In genomic region chr20:43658723-43659419, GRCh38 we compare ENCODE assay signal across 11 cellular contexts. TPM values are rescaled to one million over a fixed set of nuclear protein-coding genes. Genes with fewer than 3 reads are reported as not detected.
DNase-seq lines count a peak whose midpoint lies in the region; ATAC-seq and TF ChIP-seq lines count a peak whose summit lies in the region.
"Had no signal": no experiment of that assay in that cellular context is flagged by ENCODE, and none has a peak within 500 bp of the region (broad histone marks: within the 10 kb centered on the region; RNA-seq: fewer than 3 reads in every experiment).

No MANE protein-coding gene starts in this region.

- H3F3A ChIP-seq in OCI-LY1 (ENCODE audit: insufficient read depth, low read length) = no peaks in the 10 kb centered on the region

- H3K36me3 ChIP-seq in OCI-LY1 (ENCODE audit: insufficient read depth, low read length) = peaks cover 3% of the 10 kb centered on the region; the same call in 1 of the 2 replicates

- no peaks in the 10 kb centered on the region for H3K9me2 ChIP-seq in OCI-LY1 (ENCODE audit: low read depth, low read length)

- H3K9me3 Mint-ChIP-seq in stimulated activated naive CD8-positive, alpha-beta T cell treated with anti-CD3 and anti-CD28 coated beads, Interleukin-15, Interleukin-2, amounts not matched to agents 100 ng/mL and 50 ng/mL, for 24 hours = no peaks in the 10 kb centered on the region
- H3K9me3 Mint-ChIP-seq in central memory CD8-positive, alpha-beta T cell = no peaks in the 10 kb centered on the region
- H3K9me3 Mint-ChIP-seq in type B pancreatic cell = no peaks in the 10 kb centered on the region

- peak overlapping the region; percentile 61 for H3K27ac ChIP-seq in OCI-LY1 (ENCODE audit: low read depth, low read length, poor library complexity, severe bottlenecking)
- H3K27ac ChIP-seq: SK-N-MC had no signal

- DNase-seq in stimulated activated naive CD8-positive, alpha-beta T cell treated with anti-CD3 and anti-CD28 coated beads, Interleukin-15, Interleukin-2, amounts not matched to agents 100 U/mL and 50 U/mL, for 24 hours = no peak
- no peak for DNase-seq in central memory CD8-positive, alpha-beta T cell (ENCODE audit: low spot score in 2 of 2)
- DNase-seq in type B pancreatic cell (ENCODE audit: extremely low spot score, unreplicated experiment) (no peak), left lobe of liver (ENCODE audit: low spot score) (no peak), germinal center (ENCODE audit: low spot score) (no peak), dermis blood vessel endothelial cell (no peak)
- DNase-seq: left cardiac atrium, NCI-H2029 treated with DMSO at 0.1 percent for 48 hours had no signal

- H3K27ac Mint-ChIP-seq in stimulated activated naive CD8-positive, alpha-beta T cell treated with anti-CD3 and anti-CD28 coated beads, Interleukin-15, Interleukin-2, amounts not matched to agents 100 ng/mL and 50 ng/mL, for 24 hours = peak overlapping the region; percentile 98
- peak overlapping the region; percentile 92 for H3K27ac Mint-ChIP-seq in central memory CD8-positive, alpha-beta T cell (ENCODE audit: low read depth)
- no peak overlapping the region for H3K27ac Mint-ChIP-seq in type B pancreatic cell

- no peaks in the 10 kb centered on the region for H3K27me3 ChIP-seq in OCI-LY1 (ENCODE audit: insufficient read depth, low read length)

- ATAC-seq in stimulated activated naive CD8-positive, alpha-beta T cell treated with anti-CD3 and anti-CD28 coated beads, Interleukin-15, Interleukin-2, amounts not matched to agents 100 U/mL and 50 U/mL, for 24 hours = no peak
- no peak for ATAC-seq in central memory CD8-positive, alpha-beta T cell (replicated peaks; ENCODE audit: extremely low read depth, poor library complexity, severe bottlenecking)
- no peak for ATAC-seq in left lobe of liver

- no peaks in the 10 kb centered on the region for H3K79me2 ChIP-seq in OCI-LY1 (ENCODE audit: insufficient read depth, low read length)

- no peaks in the 10 kb centered on the region for H3K36me3 Mint-ChIP-seq in stimulated activated naive CD8-positive, alpha-beta T cell treated with anti-CD3 and anti-CD28 coated beads, Interleukin-15, Interleukin-2, amounts not matched to agents 100 ng/mL and 50 ng/mL, for 24 hours (ENCODE audit: low read depth)
- H3K36me3 Mint-ChIP-seq in central memory CD8-positive, alpha-beta T cell (ENCODE audit: insufficient read depth) = peaks cover 7% of the 10 kb centered on the region
- no peaks in the 10 kb centered on the region for H3K36me3 Mint-ChIP-seq in type B pancreatic cell

- H3K4me3 ChIP-seq in OCI-LY1 (ENCODE audit: low read depth, low read length, poor library complexity, severe bottlenecking) = peak overlapping the region; percentile 79

- H2AFZ ChIP-seq in OCI-LY1 (ENCODE audit: low read length) = no peak overlapping the region

- H3K4me1 ChIP-seq in OCI-LY1 (ENCODE audit: insufficient read depth, low read length, severe bottlenecking) = peaks cover 16% of the 10 kb centered on the region

- peak overlapping the region; percentile 92 for H3K4me3 Mint-ChIP-seq in stimulated activated naive CD8-positive, alpha-beta T cell treated with anti-CD3 and anti-CD28 coated beads, Interleukin-15, Interleukin-2, amounts not matched to agents 100 ng/mL and 50 ng/mL, for 24 hours
- H3K4me3 Mint-ChIP-seq in central memory CD8-positive, alpha-beta T cell = peak overlapping the region; percentile 90
- H3K4me3 Mint-ChIP-seq in type B pancreatic cell = no peak overlapping the region

- H3K9me3 ChIP-seq in OCI-LY1 (ENCODE audit: low read length) = no peaks in the 10 kb centered on the region

- TF ChIP-seq CTCF in OCI-LY1 (IDR thresholded peaks at IDR 0.05; ENCODE audit: low read length) (peak; percentile 47), type B pancreatic cell (conservative IDR thresholded peaks at IDR 0.05) (peak; percentile 46)

- H4K20me1 ChIP-seq in OCI-LY1 (ENCODE audit: insufficient read depth, low read length) = no peaks in the 10 kb centered on the region

- H3K27me3 Mint-ChIP-seq in stimulated activated naive CD8-positive, alpha-beta T cell treated with anti-CD3 and anti-CD28 coated beads, Interleukin-15, Interleukin-2, amounts not matched to agents 100 ng/mL and 50 ng/mL, for 24 hours = no peaks in the 10 kb centered on the region
- no peaks in the 10 kb centered on the region for H3K27me3 Mint-ChIP-seq in central memory CD8-positive, alpha-beta T cell
- H3K27me3 Mint-ChIP-seq in type B pancreatic cell = no peaks in the 10 kb centered on the region

- no peak overlapping the region; the same call in 1 of the 2 replicates for H3K9ac ChIP-seq in OCI-LY1 (ENCODE audit: low read length)

- peak overlapping the region; percentile 88; the same call in 1 of the 2 replicates for H3K4me2 ChIP-seq in OCI-LY1 (ENCODE audit: low read length)

- peaks cover 29% of the 10 kb centered on the region for H3K4me1 Mint-ChIP-seq in stimulated activated naive CD8-positive, alpha-beta T cell treated with anti-CD3 and anti-CD28 coated beads, Interleukin-15, Interleukin-2, amounts not matched to agents 100 ng/mL and 50 ng/mL, for 24 hours (ENCODE audit: low read depth)
- H3K4me1 Mint-ChIP-seq in central memory CD8-positive, alpha-beta T cell = peaks cover 15% of the 10 kb centered on the region
- no peaks in the 10 kb centered on the region for H3K4me1 Mint-ChIP-seq in type B pancreatic cell (ENCODE audit: unreplicated experiment)

RNA-seq across cellular contexts. Expression of gene MYBL2, which starts 8.0 kb away (rescaled TPM):
- total RNA-seq in type B pancreatic cell (ENCODE audit: low replicate concordance) = 29.4 and 51.0 TPM in 2 replicates
- 0.63 TPM for total RNA-seq in left lobe of liver
- 8.7 and 45.0 TPM in 2 replicates for total RNA-seq in dermis blood vessel endothelial cell
